ENCODE assay signal across 24 cellular contexts in genomic region chr4:136755531-136755916, GRCh38.
"Had no signal": no experiment of that assay in that cellular context is flagged by ENCODE, and none has a peak within 500 bp of the region (broad histone marks: within the 10 kb centered on the region; RNA-seq: fewer than 3 reads in every experiment).

No MANE protein-coding gene starts in this region.

- H3K27me3 ChIP-seq: colonic mucosa, dorsolateral prefrontal cortex, esophagus muscularis mucosa, esophagus squamous epithelium, foreskin keratinocyte, gastrocnemius medialis, gastroesophageal sphincter, heart left ventricle, heart right ventricle had no signal

- H3K9me3 ChIP-seq: colonic mucosa, esophagus muscularis mucosa, esophagus squamous epithelium, gastrocnemius medialis, gastroesophageal sphincter, heart left ventricle, heart right ventricle had no signal

- H3K4me1 ChIP-seq: colonic mucosa, esophagus muscularis mucosa, esophagus squamous epithelium, foreskin keratinocyte, gastrocnemius medialis, gastroesophageal sphincter, heart left ventricle, heart right ventricle had no signal

- H3K4me3 ChIP-seq: colonic mucosa, coronary artery, dorsolateral prefrontal cortex, esophagus muscularis mucosa, esophagus squamous epithelium, gastrocnemius medialis, gastroesophageal sphincter, heart left ventricle, heart right ventricle had no signal

- ATAC-seq: effector memory CD8-positive, alpha-beta T cell; esophagus mucosa; foreskin keratinocyte; gastrocnemius medialis; gastroesophageal sphincter; heart left ventricle; heart right ventricle had no signal

- H3K27ac ChIP-seq: colonic mucosa, coronary artery, dorsolateral prefrontal cortex, epithelial cell of prostate, esophagus muscularis mucosa, esophagus squamous epithelium, foreskin keratinocyte, gastrocnemius medialis, gastroesophageal sphincter, heart left ventricle, heart right ventricle had no signal

- H3K36me3 ChIP-seq: colonic mucosa, esophagus muscularis mucosa, esophagus squamous epithelium, gastrocnemius medialis, gastroesophageal sphincter, heart left ventricle, heart right ventricle had no signal

- DNase-seq: colonic mucosa; cortex of kidney; dermis blood vessel endothelial cell; dorsolateral prefrontal cortex; effector CD4-positive, alpha-beta T cell; effector CD8-positive, alpha-beta T cell; effector memory CD4-positive, alpha-beta T cell; effector memory CD8-positive, alpha-beta T cell; endodermal cell; erythroblast; esophagus squamous epithelium; foreskin fibroblast; foreskin keratinocyte; foreskin melanocyte; gastrocnemius medialis; glutamatergic neuron; head of caudate nucleus; heart left ventricle; heart right ventricle had no signal
